In genomic region chr1:37518949-37519348, GRCh38 we compare ENCODE assay signal across 9 cellular contexts. TPM values are rescaled to one million over a fixed set of nuclear protein-coding genes. Genes with fewer than 3 reads are reported as not detected.
DNase-seq lines count a peak whose midpoint lies in the region; ATAC-seq lines count a peak whose summit lies in the region.
"Not testable (repeated sequence)": the region's sequence is repeated elsewhere in the genome, so short reads cannot be mapped to it uniquely, and the experiment has no call there.
"Had no signal": no experiment of that assay in that cellular context is flagged by ENCODE, and none has a peak within 500 bp of the region (broad histone marks: within the 10 kb centered on the region; RNA-seq: fewer than 3 reads in every experiment).

No MANE protein-coding gene starts in this region.

- H3K4me3 Mint-ChIP-seq in CD4-positive, CD25-positive, alpha-beta regulatory T cell, result peak overlapping the region; percentile 89 to 93 (median 92)
- H3K4me3 Mint-ChIP-seq in T-helper 1 cell treated with Interleukin-12 subunit alpha and Interleukin-12 subunit beta and Interleukin-4 antibody, amounts not matched to agents 30 μg/mL and 1 μg/mL, for 36 hours, result peak overlapping the region; percentile 76
- peak overlapping the region; percentile 74 for H3K4me3 Mint-ChIP-seq in activated CD4-positive, alpha-beta memory T cell treated with anti-CD3 and anti-CD28 coated beads, Interleukin-2, amount 10 ng/mL, durations not matched to agents 7 days and 5 days
- peak overlapping the region; percentile 76 for H3K4me3 Mint-ChIP-seq in activated T-cell treated with anti-CD3 and anti-CD28 coated beads, Interleukin-2, amount 50 U/mL, for 24 hours

- peaks cover 10 to 27% (median 20%) of the 10 kb centered on the region in 4 donors for H3K4me1 Mint-ChIP-seq in CD4-positive, CD25-positive, alpha-beta regulatory T cell
- H3K4me1 Mint-ChIP-seq in T-helper 1 cell treated with Interleukin-12 subunit alpha and Interleukin-12 subunit beta and Interleukin-4 antibody, amounts not matched to agents 30 μg/mL and 1 μg/mL, for 36 hours (ENCODE audit: low read depth), result peaks cover 20% of the 10 kb centered on the region
- peaks cover 24% of the 10 kb centered on the region for H3K4me1 Mint-ChIP-seq in activated CD4-positive, alpha-beta memory T cell treated with anti-CD3 and anti-CD28 coated beads, Interleukin-2, amount 10 ng/mL, durations not matched to agents 7 days and 5 days
- H3K4me1 Mint-ChIP-seq in activated T-cell treated with anti-CD3 and anti-CD28 coated beads, Interleukin-2, amount 50 U/mL, for 24 hours (ENCODE audit: low read depth), result peaks cover 30% of the 10 kb centered on the region

- peak; percentile 44 to 60 (median 58) for DNase-seq in CD4-positive, CD25-positive, alpha-beta regulatory T cell
- peak; percentile 48 for DNase-seq in activated CD4-positive, alpha-beta memory T cell treated with anti-CD3 and anti-CD28 coated beads, Interleukin-2, amount 10 ng/mL, durations not matched to agents 7 days and 5 days
- peak; percentile 61 for DNase-seq in activated T-cell treated with anti-CD3 and anti-CD28 coated beads, Interleukin-2, amount 50 U/mL, for 24 hours
- peak in 1 of 2 donors; percentile 38 for DNase-seq in activated naive CD4-positive, alpha-beta T cell treated with anti-CD3 and anti-CD28 coated beads, Interleukin-2, amount 50 U/mL, for 72 hours (ENCODE audit: low spot score in 2 of 2)
- peak; percentile 60 for DNase-seq in left kidney (ENCODE audit: low read depth, low spot score)
- peak; percentile 35 to 39 for DNase-seq in stimulated activated CD8-positive, alpha-beta memory T cell treated with anti-CD3 and anti-CD28 coated beads, Interleukin-7, amount 100 ng/mL, for 4 hours (ENCODE audit: low read depth in 2 of 2)

- H3K27ac Mint-ChIP-seq in CD4-positive, CD25-positive, alpha-beta regulatory T cell, result peak overlapping the region; percentile 87 to 92 (median 89)
- peak overlapping the region; percentile 75 for H3K27ac Mint-ChIP-seq in T-helper 1 cell treated with Interleukin-12 subunit alpha and Interleukin-12 subunit beta and Interleukin-4 antibody, amounts not matched to agents 30 μg/mL and 1 μg/mL, for 36 hours
- H3K27ac Mint-ChIP-seq in activated CD4-positive, alpha-beta memory T cell treated with anti-CD3 and anti-CD28 coated beads, Interleukin-2, amount 10 ng/mL, durations not matched to agents 7 days and 5 days, result peak overlapping the region; percentile 79
- peak overlapping the region; percentile 83 for H3K27ac Mint-ChIP-seq in activated T-cell treated with anti-CD3 and anti-CD28 coated beads, Interleukin-2, amount 50 U/mL, for 24 hours
- peak overlapping the region; percentile 65 to 86 for H3K27ac Mint-ChIP-seq in activated naive CD4-positive, alpha-beta T cell treated with anti-CD3 and anti-CD28 coated beads, Interleukin-2, amount 50 U/mL, for 72 hours

- CTCF ChIA-PET in activated CD4-positive, alpha-beta memory T cell treated with anti-CD3 and anti-CD28 coated beads, Interleukin-2, amount 10 ng/mL, durations not matched to agents 7 days and 5 days (lab: Charles Lee), result not testable (repeated sequence)

- POLR2A ChIA-PET in activated CD4-positive, alpha-beta memory T cell treated with anti-CD3 and anti-CD28 coated beads, Interleukin-2, amount 10 ng/mL, durations not matched to agents 7 days and 5 days (lab: Charles Lee), result interaction anchor here (0.8 to 1.2 kb wide), 4 partner anchors 32 to 77 kb away, joined by 3 to 4 read pairs (median 3); partner anchors contain the start of genes GNL2 and SNIP1

- not testable (repeated sequence) for H3K9me3 ChIP-seq in CD4-positive, CD25-positive, alpha-beta regulatory T cell (ENCODE audit: control insufficient read depth in 2 of 2, low read length in 2 of 2); skeletal muscle satellite cell (replicated peaks; ENCODE audit: low read length)

- H3K27ac ChIP-seq in CD4-positive, CD25-positive, alpha-beta regulatory T cell (ENCODE audit: insufficient read depth, low read length, poor library complexity, severe bottlenecking), result not testable (repeated sequence)

- not testable (repeated sequence) for H3K9me3 Mint-ChIP-seq in CD4-positive, CD25-positive, alpha-beta regulatory T cell; T-helper 1 cell treated with Interleukin-12 subunit alpha and Interleukin-12 subunit beta and Interleukin-4 antibody, amounts not matched to agents 30 μg/mL and 1 μg/mL, for 36 hours; activated CD4-positive, alpha-beta memory T cell treated with anti-CD3 and anti-CD28 coated beads, Interleukin-2, amount 10 ng/mL, durations not matched to agents 7 days and 5 days; activated T-cell treated with anti-CD3 and anti-CD28 coated beads, Interleukin-2, amount 50 U/mL, for 24 hours; activated naive CD4-positive, alpha-beta T cell treated with anti-CD3 and anti-CD28 coated beads, Interleukin-2, amount 50 U/mL, for 72 hours

- ATAC-seq in CD4-positive, CD25-positive, alpha-beta regulatory T cell (ENCODE audit: low read depth in 2 of 2); activated naive CD4-positive, alpha-beta T cell treated with anti-CD3 and anti-CD28 coated beads, Interleukin-2, amount 50 U/mL, for 72 hours: not testable (repeated sequence)

- H3K9ac ChIP-seq in skeletal muscle satellite cell (ENCODE audit: low read depth, low read length), result not testable (repeated sequence)

- not testable (repeated sequence) for H3K36me3 Mint-ChIP-seq in CD4-positive, CD25-positive, alpha-beta regulatory T cell; T-helper 1 cell treated with Interleukin-12 subunit alpha and Interleukin-12 subunit beta and Interleukin-4 antibody, amounts not matched to agents 30 μg/mL and 1 μg/mL, for 36 hours (ENCODE audit: low read depth); activated CD4-positive, alpha-beta memory T cell treated with anti-CD3 and anti-CD28 coated beads, Interleukin-2, amount 10 ng/mL, durations not matched to agents 7 days and 5 days (ENCODE audit: low read depth); activated T-cell treated with anti-CD3 and anti-CD28 coated beads, Interleukin-2, amount 50 U/mL, for 24 hours (ENCODE audit: low read depth)
- H3K36me3 Mint-ChIP-seq in activated naive CD4-positive, alpha-beta T cell treated with anti-CD3 and anti-CD28 coated beads, Interleukin-2, amount 50 U/mL, for 72 hours, result peaks cover 15 to 18% of the 10 kb centered on the region in 2 donors

- H3K36me3 ChIP-seq in CD4-positive, CD25-positive, alpha-beta regulatory T cell (ENCODE audit: control insufficient read depth, insufficient read depth, low read length); skeletal muscle satellite cell (ENCODE audit: insufficient read depth, low read length): not testable (repeated sequence)

- H3K27me3 ChIP-seq in CD4-positive, CD25-positive, alpha-beta regulatory T cell (ENCODE audit: control insufficient read depth, insufficient read depth, low read length); skeletal muscle satellite cell (ENCODE audit: control insufficient read depth, insufficient read depth, low read length): not testable (repeated sequence)

- H3K4me2 ChIP-seq in skeletal muscle satellite cell (ENCODE audit: low read length), result peak overlapping the region; percentile 56

- H3K4me1 ChIP-seq in CD4-positive, CD25-positive, alpha-beta regulatory T cell (ENCODE audit: control insufficient read depth, insufficient read depth, low read length, poor library complexity, severe bottlenecking); skeletal muscle satellite cell (ENCODE audit: control insufficient read depth, insufficient read depth, low read length): not testable (repeated sequence)

- not testable (repeated sequence) for H3K27me3 Mint-ChIP-seq in CD4-positive, CD25-positive, alpha-beta regulatory T cell; T-helper 1 cell treated with Interleukin-12 subunit alpha and Interleukin-12 subunit beta and Interleukin-4 antibody, amounts not matched to agents 30 μg/mL and 1 μg/mL, for 36 hours (ENCODE audit: low read depth); activated CD4-positive, alpha-beta memory T cell treated with anti-CD3 and anti-CD28 coated beads, Interleukin-2, amount 10 ng/mL, durations not matched to agents 7 days and 5 days; activated T-cell treated with anti-CD3 and anti-CD28 coated beads, Interleukin-2, amount 50 U/mL, for 24 hours

- peak overlapping the region; percentile 58 for H3K4me3 ChIP-seq in CD4-positive, CD25-positive, alpha-beta regulatory T cell (ENCODE audit: low read depth, low read length)
- not testable (repeated sequence) for H3K4me3 ChIP-seq in skeletal muscle satellite cell (ENCODE audit: low read length)

RNA-seq across cellular contexts. Expression of gene MEAF6, which starts 4.4 kb away (rescaled TPM):
- total RNA-seq in CD4-positive, CD25-positive, alpha-beta regulatory T cell, result 52.3 TPM
- 100 to 1,000 TPM; 143 to 163 (median 150) TPM for polyA plus RNA-seq in CD4-positive, CD25-positive, alpha-beta regulatory T cell
- total RNA-seq in activated CD4-positive, alpha-beta memory T cell treated with anti-CD3 and anti-CD28 coated beads, Interleukin-2, amount 10 ng/mL, durations not matched to agents 7 days and 5 days, result 10 to 100 TPM; 63.7 to 64.2 TPM
- 10 to 100 TPM; 48.0 to 66.8 TPM for total RNA-seq in activated naive CD4-positive, alpha-beta T cell treated with anti-CD3 and anti-CD28 coated beads, Interleukin-2, amount 50 U/mL, for 72 hours
- 52.9 and 59.1 TPM in 2 replicates for total RNA-seq in skeletal muscle satellite cell (2012; rRNA removed)

RNA-seq across cellular contexts. Expression of gene SNIP1, which starts 35.1 kb away (rescaled TPM):
- total RNA-seq in CD4-positive, CD25-positive, alpha-beta regulatory T cell, result 52.3 TPM
- 1 to 10 TPM; 1.5 to 5.8 (median 4.6) TPM for polyA plus RNA-seq in CD4-positive, CD25-positive, alpha-beta regulatory T cell
- total RNA-seq in activated CD4-positive, alpha-beta memory T cell treated with anti-CD3 and anti-CD28 coated beads, Interleukin-2, amount 10 ng/mL, durations not matched to agents 7 days and 5 days, result 10 to 100 TPM; 24.2 to 25.9 TPM
- 10 to 100 TPM; 22.1 to 29.5 TPM for total RNA-seq in activated naive CD4-positive, alpha-beta T cell treated with anti-CD3 and anti-CD28 coated beads, Interleukin-2, amount 50 U/mL, for 72 hours
- total RNA-seq in skeletal muscle satellite cell (2012; rRNA removed), result 11.6 and 15.0 TPM in 2 replicates

RNA-seq across cellular contexts. Expression of gene DNALI1, which starts 37.8 kb away (rescaled TPM):
- 0.25 TPM for total RNA-seq in CD4-positive, CD25-positive, alpha-beta regulatory T cell
- polyA plus RNA-seq in CD4-positive, CD25-positive, alpha-beta regulatory T cell, result under 1 TPM in 2 of 4 donors, not detected in 2; 0.22 to 0.32 TPM
- total RNA-seq in activated CD4-positive, alpha-beta memory T cell treated with anti-CD3 and anti-CD28 coated beads, Interleukin-2, amount 10 ng/mL, durations not matched to agents 7 days and 5 days, result under 1 TPM; 0.13 to 0.18 TPM
- not detected for total RNA-seq in activated naive CD4-positive, alpha-beta T cell treated with anti-CD3 and anti-CD28 coated beads, Interleukin-2, amount 50 U/mL, for 72 hours
- 3.3 and 4.3 TPM in 2 replicates for total RNA-seq in skeletal muscle satellite cell (2012; rRNA removed)
- polyA plus RNA-seq: A549 had no signal

RNA-seq across cellular contexts. Expression of gene ZC3H12A, which starts 44.6 kb away (rescaled TPM):
- 205 TPM for total RNA-seq in CD4-positive, CD25-positive, alpha-beta regulatory T cell
- polyA plus RNA-seq in CD4-positive, CD25-positive, alpha-beta regulatory T cell, result 10 to 100 TPM in 3 of 4 donors, 1 to 10 TPM in 1; 9.9 to 16.7 (median 13.1) TPM
- total RNA-seq in activated CD4-positive, alpha-beta memory T cell treated with anti-CD3 and anti-CD28 coated beads, Interleukin-2, amount 10 ng/mL, durations not matched to agents 7 days and 5 days, result 10 to 100 TPM; 29.9 to 31.1 TPM
- 10 to 100 TPM; 30.2 to 58.6 TPM for total RNA-seq in activated naive CD4-positive, alpha-beta T cell treated with anti-CD3 and anti-CD28 coated beads, Interleukin-2, amount 50 U/mL, for 72 hours
- 9.8 and 9.9 TPM in 2 replicates for total RNA-seq in skeletal muscle satellite cell (2012; rRNA removed)
